Comparison of ENCODE assay signal across 10 cellular contexts in the genomic region with DNA sequence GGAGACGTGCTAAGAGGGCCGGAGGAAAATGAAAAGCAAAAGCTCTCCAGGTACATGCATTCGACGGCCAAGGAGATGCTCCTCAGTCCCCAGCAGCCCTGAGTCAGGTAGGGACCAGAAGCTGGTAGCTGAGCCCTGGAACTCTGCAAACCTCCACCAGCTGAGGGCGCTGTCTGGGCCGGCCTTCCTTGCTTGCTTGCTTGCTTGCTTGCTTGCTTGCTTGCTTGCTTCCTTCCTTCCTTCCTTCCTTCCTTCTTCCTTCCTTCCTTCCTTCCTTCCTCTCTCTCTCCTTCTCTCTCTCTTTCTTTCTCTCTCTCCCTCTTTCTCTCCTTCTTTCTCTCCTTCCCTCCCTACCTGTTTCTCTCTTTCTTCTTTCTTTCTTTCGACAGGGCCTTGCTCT.
DNase-seq lines count a peak whose midpoint lies in the region; ATAC-seq and TF ChIP-seq lines count a peak whose summit lies in the region.
"Had no signal": no experiment of that assay in that cellular context is flagged by ENCODE, and none has a peak within 500 bp of the region (broad histone marks: within the 10 kb centered on the region; RNA-seq: fewer than 3 reads in every experiment).

No MANE protein-coding gene starts in this region.

- no peak overlapping the region for H3K27ac ChIP-seq in MM.1S (ENCODE audit: low read length)
- H3K27ac ChIP-seq: 22Rv1 had no signal

- TF ChIP-seq CTCF in MM.1S (IDR thresholded peaks at IDR 0.05; ENCODE audit: low read length): peak; percentile 38

- H3K4me1 ChIP-seq in MM.1S (ENCODE audit: low read length): no peaks in the 10 kb centered on the region

- H3F3A ChIP-seq in MM.1S (ENCODE audit: insufficient read depth, low read length): no peaks in the 10 kb centered on the region

- no peaks in the 10 kb centered on the region for H4K20me1 ChIP-seq in MM.1S (ENCODE audit: insufficient read depth, low read length)

- H3K9me2 ChIP-seq in MM.1S (replicated peaks; ENCODE audit: insufficient read depth, low read length): no peaks in the 10 kb centered on the region

- no peaks in the 10 kb centered on the region for H3K36me3 ChIP-seq in MM.1S (replicated peaks; ENCODE audit: insufficient read depth, low read length)

- no peak for ATAC-seq in GM18873 (IDR thresholded peaks at IDR 0.05; ENCODE audit: low FRiP score, unreplicated experiment)

- no peaks in the 10 kb centered on the region for H3K79me2 ChIP-seq in MM.1S (ENCODE audit: low read length)

- DNase-seq in DMS 273 (lab: John Stamatoyannopoulos, UW; ENCODE audit: unreplicated experiment): peak; percentile 15
- no peak for DNase-seq in DMS 273 treated with DMSO at 0.1 percent for 48 hours (lab: John Stamatoyannopoulos, UW)
- DNase-seq in MM.1S: peak; percentile 33
- DNase-seq in cerebellar cortex (ENCODE audit: low spot score): peak; percentile 12
- DNase-seq in stimulated activated CD4-positive, alpha-beta T cell treated with anti-CD3 and anti-CD28 coated beads, Interleukin-1b, Interleukin-23, amount 100 ng/mL, for 24 hours (ENCODE audit: low read depth in 4 of 4, low spot score in 1 of 4): peak in 3 of 4 experiments; percentile 4 to 14 (median 9)
- DNase-seq in Ammon's horn (ENCODE audit: low spot score): no peak
- DNase-seq in NCI-H146 (lab: John Stamatoyannopoulos, UW): no peak
- DNase-seq: effector CD4-positive, alpha-beta T cell had no signal

- H3K9ac ChIP-seq in MM.1S (ENCODE audit: low read length): no peak overlapping the region

- H2AFZ ChIP-seq in MM.1S (ENCODE audit: low read length): no peak overlapping the region

- H3K27me3 ChIP-seq in MM.1S (replicated peaks; ENCODE audit: insufficient read depth, low read length): no peaks in the 10 kb centered on the region

- H3K9me3 ChIP-seq in MM.1S (replicated peaks; ENCODE audit: insufficient read depth, low read length): no peaks in the 10 kb centered on the region

- H3K4me2 ChIP-seq in MM.1S (ENCODE audit: low read depth, low read length): no peak overlapping the region

- no peak overlapping the region for H3K4me3 ChIP-seq in MM.1S (ENCODE audit: low read length)

Comparison
In these comparisons a context has a peak if more than half of its experiments do, and no peak if none do; other contexts are left out.
1. DNase-seq: peak in DMS 273 (single experiment), MM.1S (single experiment), cerebellar cortex (single experiment) and stimulated activated CD4-positive, alpha-beta T cell treated with anti-CD3 and anti-CD28 coated beads, Interleukin-1b, Interleukin-23, amount 100 ng/mL, for 24 hours (3 of 4); none in DMS 273 treated with DMSO at 0.1 percent for 48 hours (single experiment), Ammon's horn (single experiment) and NCI-H146 (single experiment).